In genomic region chr17:29140631-29141483, GRCh38 we compare ENCODE assay signal across 8 cellular contexts. TPM values are rescaled to one million over a fixed set of nuclear protein-coding genes. Genes with fewer than 3 reads are reported as not detected.
DNase-seq lines count a peak whose midpoint lies in the region; ATAC-seq and TF ChIP-seq lines count a peak whose summit lies in the region.

No MANE protein-coding gene starts in this region.

- peaks cover 8% of the 10 kb centered on the region for H3K36me3 Mint-ChIP-seq in CD4-positive, CD25-positive, alpha-beta regulatory T cell
- H3K36me3 Mint-ChIP-seq in activated B cell treated with CpG ODN at 0.5 μM for 24 hours (ENCODE audit: low read depth), result peaks cover 13% of the 10 kb centered on the region
- no peaks in the 10 kb centered on the region for H3K36me3 Mint-ChIP-seq in endodermal cell (ENCODE audit: low read depth)

- TF ChIP-seq CTCF in activated B cell treated with CpG ODN at 0.5 μM for 24 hours (IDR thresholded peaks at IDR 0.05) (no peak), endodermal cell (conservative IDR thresholded peaks at IDR 0.05) (no peak), omental fat pad (IDR thresholded peaks at IDR 0.05) (no peak)

- intact Hi-C loops in activated B cell treated with CpG ODN at 0.5 μM for 24 hours (cut with micrococcal nuclease), result loop anchor here (1.0 to 10.0 kb wide), 6 partner anchors 7 to 474 kb away; partner anchors contain the start of genes ABHD15, NUFIP2, TAOK1 and TP53I13

- POLR2A ChIA-PET in activated B cell treated with CpG ODN at 0.5 μM for 24 hours (lab: Charles Lee), result interaction anchor here (0.6 to 3.9 kb wide), 23 partner anchors 8 to 955 kb away, joined by 3 to 33 read pairs (median 5); partner anchors contain the start of genes BLTP2, FAM222B, MYO18A and NUFIP2

- H3K4me1 Mint-ChIP-seq in CD4-positive, CD25-positive, alpha-beta regulatory T cell, result peaks cover 31 to 77% (median 46%) of the 10 kb centered on the region in 4 donors
- H3K4me1 Mint-ChIP-seq in activated B cell treated with CpG ODN at 0.5 μM for 24 hours, result peaks cover 77% of the 10 kb centered on the region
- peaks cover 17% of the 10 kb centered on the region for H3K4me1 Mint-ChIP-seq in endodermal cell

- CTCF ChIA-PET in activated B cell treated with CpG ODN at 0.5 μM for 24 hours (lab: Charles Lee), result interaction anchor here (0.6 to 4.6 kb wide), 8 partner anchors 8 to 162 kb away, joined by 3 to 36 read pairs (median 6); no protein-coding TSS in a partner anchor

- H3K9me3 ChIP-seq in CD4-positive, CD25-positive, alpha-beta regulatory T cell (ENCODE audit: control insufficient read depth in 2 of 2, low read length in 2 of 2), result no peaks in the 10 kb centered on the region
- no peaks in the 10 kb centered on the region for H3K9me3 ChIP-seq in endodermal cell (ENCODE audit: control insufficient read depth, low read length)

- DNase-seq in CD4-positive, CD25-positive, alpha-beta regulatory T cell, result peak; percentile 50 to 83 (median 64)
- DNase-seq in KBM-7, result peak; percentile 87
- peak; percentile 40 for DNase-seq in activated B cell treated with CpG ODN at 0.5 μM for 24 hours
- DNase-seq in endodermal cell, result no peak
- no peak for DNase-seq in omental fat pad (ENCODE audit: low spot score)
- DNase-seq in mucosa of gallbladder (ENCODE audit: low spot score), result no peak
- DNase-seq in DMS114 treated with DMSO at 0.1 percent for 48 hours (lab: John Stamatoyannopoulos, UW; ENCODE audit: unreplicated experiment), result no peak
- DNase-seq in NCI-H2107 treated with DMSO at 0.1 percent for 48 hours (lab: John Stamatoyannopoulos, UW; ENCODE audit: unreplicated experiment), result no peak

- no peaks in the 10 kb centered on the region for H3K27me3 Mint-ChIP-seq in CD4-positive, CD25-positive, alpha-beta regulatory T cell
- H3K27me3 Mint-ChIP-seq in activated B cell treated with CpG ODN at 0.5 μM for 24 hours (no peaks in the 10 kb centered on the region), endodermal cell (ENCODE audit: insufficient read depth) (no peaks in the 10 kb centered on the region)

- H3K27ac Mint-ChIP-seq in CD4-positive, CD25-positive, alpha-beta regulatory T cell, result peak overlapping the region; percentile 93 to 99 (median 94)
- peak overlapping the region; percentile 97 for H3K27ac Mint-ChIP-seq in activated B cell treated with CpG ODN at 0.5 μM for 24 hours
- peak overlapping the region; percentile 65 for H3K27ac Mint-ChIP-seq in endodermal cell

- H3K36me3 ChIP-seq in CD4-positive, CD25-positive, alpha-beta regulatory T cell (ENCODE audit: control insufficient read depth, insufficient read depth, low read length), result peaks cover 15% of the 10 kb centered on the region
- H3K36me3 ChIP-seq in endodermal cell (ENCODE audit: control insufficient read depth, insufficient read depth, low read length), result no peaks in the 10 kb centered on the region

- in situ Hi-C loops in KBM-7 (cut with MboI; ENCODE audit: low pct_unique_long_range_greater_than_20kb, low sequenced_read_pairs), result loop anchor here (25.0 kb wide), 1 partner anchor 421 kb away; the partner anchor contains the start of genes ABHD15 and TP53I13

- peaks cover 76% of the 10 kb centered on the region for H3K4me1 ChIP-seq in CD4-positive, CD25-positive, alpha-beta regulatory T cell (ENCODE audit: control insufficient read depth, insufficient read depth, low read length, poor library complexity, severe bottlenecking)
- H3K4me1 ChIP-seq in endodermal cell (ENCODE audit: control insufficient read depth, insufficient read depth, low read length), result no peaks in the 10 kb centered on the region

- peak overlapping the region; percentile 92 to 98 (median 93) for H3K4me3 Mint-ChIP-seq in CD4-positive, CD25-positive, alpha-beta regulatory T cell
- H3K4me3 Mint-ChIP-seq in activated B cell treated with CpG ODN at 0.5 μM for 24 hours, result peak overlapping the region; percentile 88
- H3K4me3 Mint-ChIP-seq in endodermal cell, result no peak overlapping the region

- peak overlapping the region; percentile 84 for H3K27ac ChIP-seq in CD4-positive, CD25-positive, alpha-beta regulatory T cell (ENCODE audit: insufficient read depth, low read length, poor library complexity, severe bottlenecking)
- peak overlapping the region; percentile 94 for H3K27ac ChIP-seq in endodermal cell (ENCODE audit: low read depth, low read length)

- H3K9ac ChIP-seq in endodermal cell (ENCODE audit: extremely low read depth, low read length, poor library complexity, severe bottlenecking), result no peak overlapping the region

- no peaks in the 10 kb centered on the region for H3K9me3 Mint-ChIP-seq in CD4-positive, CD25-positive, alpha-beta regulatory T cell
- no peaks in the 10 kb centered on the region for H3K9me3 Mint-ChIP-seq in activated B cell treated with CpG ODN at 0.5 μM for 24 hours
- H3K9me3 Mint-ChIP-seq in endodermal cell, result no peaks in the 10 kb centered on the region

- H3K27me3 ChIP-seq in CD4-positive, CD25-positive, alpha-beta regulatory T cell (ENCODE audit: control insufficient read depth, insufficient read depth, low read length), result no peaks in the 10 kb centered on the region
- no peaks in the 10 kb centered on the region for H3K27me3 ChIP-seq in endodermal cell (ENCODE audit: control insufficient read depth, insufficient read depth, low read length, poor library complexity, severe bottlenecking)

- 81% methylated on average over 5 to 14 of the region's 14 CpGs for WGBS in endodermal cell (ENCODE audit: insufficient coverage in 1 of 2, insufficient read length in 1 of 2), 2 experiments

- peak; percentile 51 to 54 for ATAC-seq in CD4-positive, CD25-positive, alpha-beta regulatory T cell (ENCODE audit: low read depth in 2 of 2)
- ATAC-seq in activated B cell treated with CpG ODN at 0.5 μM for 24 hours (ENCODE audit: low read depth), result peak; percentile 40
- peak; percentile 2 for ATAC-seq in omental fat pad (ENCODE audit: low FRiP score)

- H3K4me3 ChIP-seq in CD4-positive, CD25-positive, alpha-beta regulatory T cell (ENCODE audit: low read depth, low read length), result peak overlapping the region; percentile 81
- H3K4me3 ChIP-seq in endodermal cell (ENCODE audit: low read length), result no peak overlapping the region

RNA-seq across cellular contexts. Expression of gene MYO18A, which starts 39.3 kb away (rescaled TPM):
- total RNA-seq in CD4-positive, CD25-positive, alpha-beta regulatory T cell, result 193 TPM
- 10 to 100 TPM; 16.8 to 22.6 (median 20.2) TPM for polyA plus RNA-seq in CD4-positive, CD25-positive, alpha-beta regulatory T cell
- 67.8 and 79.8 TPM in 2 replicates for total RNA-seq in activated B cell treated with CpG ODN at 0.5 μM for 24 hours
- 10 to 100 TPM; 43.8 to 56.7 TPM for total RNA-seq in endodermal cell
- 30.0 TPM for polyA plus RNA-seq in endodermal cell (2013, experiment 1 of 2)
- polyA plus RNA-seq in endodermal cell (2013, experiment 2 of 2), result 37.8 TPM
- total RNA-seq in omental fat pad, result 10 to 100 TPM; 33.1 to 99.0 (median 50.6) TPM
- total RNA-seq in mucosa of gallbladder, result 198 TPM

Comparison
In these comparisons a context has a peak if more than half of its experiments do, and no peak if none do; other contexts are left out.
1. ATAC-seq: peak in every context shown above with its lines; median percentile 52 in CD4-positive, CD25-positive, alpha-beta regulatory T cell; 40 in activated B cell treated with CpG ODN at 0.5 μM for 24 hours; 2 in omental fat pad.
2. DNase-seq: peak in CD4-positive, CD25-positive, alpha-beta regulatory T cell (3 of 3), KBM-7 (single experiment) and activated B cell treated with CpG ODN at 0.5 μM for 24 hours (single experiment); none in endodermal cell (single experiment), omental fat pad (single experiment), mucosa of gallbladder (single experiment), DMS114 treated with DMSO at 0.1 percent for 48 hours (single experiment) and NCI-H2107 treated with DMSO at 0.1 percent for 48 hours (single experiment).
3. Peak in every context shown above with its lines, with median percentiles within 50 percentile points of each other: H3K27ac Mint-ChIP-seq.